ENCODE assay signal across 14 cellular contexts in the genomic region with DNA sequence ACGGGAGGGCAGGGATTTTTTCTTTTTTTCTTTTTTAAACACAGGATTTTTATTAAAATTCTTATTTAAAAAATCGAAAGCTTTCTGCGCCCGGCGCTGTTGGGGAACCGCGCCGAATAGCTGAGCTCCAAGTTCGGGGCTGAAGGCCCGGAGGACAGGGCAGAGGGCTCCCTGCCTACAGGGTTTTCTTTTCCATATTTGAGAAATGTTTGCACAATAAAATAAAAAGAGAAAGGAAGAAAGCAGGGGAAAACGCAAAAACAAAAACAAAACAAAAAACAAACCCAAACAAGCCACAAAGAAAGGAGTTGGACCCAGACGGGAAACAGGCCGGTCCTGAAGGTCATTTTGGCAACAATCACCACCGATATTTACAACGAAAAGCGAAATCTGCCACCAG. TPM values are rescaled to one million over a fixed set of nuclear protein-coding genes. Genes with fewer than 3 reads are reported as not detected.
A peak's percentile ranks its signal among the peaks of the same experiment; 100 is the strongest.
DNase-seq lines count a peak whose midpoint lies in the region; ATAC-seq and TF ChIP-seq lines count a peak whose summit lies in the region.
"Had no signal": no experiment of that assay in that cellular context is flagged by ENCODE, and none has a peak within 500 bp of the region (broad histone marks: within the 10 kb centered on the region; RNA-seq: fewer than 3 reads in every experiment).

No MANE protein-coding gene starts in this region.

- 77% methylated on average over 15 of the region's 16 CpGs for WGBS in mammary epithelial cell (ENCODE audit: low coverage, missing lambda C conversion rate)
- WGBS in transverse colon (ENCODE audit: low coverage in 1 of 2), 2 donors: 42 to 50% methylated on average over 5 to 16 of the region's 16 CpGs

- TF ChIP-seq POLR2A in breast epithelium (IDR thresholded peaks at IDR 0.05): no peak
- no peak for TF ChIP-seq POLR2A in transverse colon (IDR thresholded peaks at IDR 0.05)

- ATAC-seq in central memory CD8-positive, alpha-beta T cell (replicated peaks; ENCODE audit: extremely low read depth, poor library complexity, severe bottlenecking): no peak
- ATAC-seq in natural killer cell treated with Interleukin-12 subunit alpha and Interleukin-12 subunit beta and Interleukin-15 and Interleukin-18, amount 100 ng/mL, for 72 hours: no peak
- ATAC-seq: Panc1 had no signal

- H3K36me3 ChIP-seq in breast epithelium (no peaks in the 10 kb centered on the region), mammary epithelial cell (ENCODE audit: insufficient read depth, low read length) (no peaks in the 10 kb centered on the region), transverse colon (no peaks in the 10 kb centered on the region)

- H3K9ac ChIP-seq in mammary epithelial cell (ENCODE audit: insufficient read depth, low read length): no peak overlapping the region

- intact Hi-C loops in breast epithelium (cut with DNase I; ENCODE audit: low total_unique reads) (no loop called here), mammary epithelial cell (cut with micrococcal nuclease) (no loop called here), transverse colon (cut with DNase I; ENCODE audit: low total_unique reads) (no loop called here)

- peak overlapping the region; percentile 48 for H3K4me3 Mint-ChIP-seq in central memory CD8-positive, alpha-beta T cell
- peak overlapping the region; percentile 20 for H3K4me3 Mint-ChIP-seq in natural killer cell treated with Interleukin-12 subunit alpha and Interleukin-12 subunit beta and Interleukin-15 and Interleukin-18, amount 100 ng/mL, for 72 hours

- no peaks in the 10 kb centered on the region for H3K9me3 Mint-ChIP-seq in central memory CD8-positive, alpha-beta T cell
- no peaks in the 10 kb centered on the region for H3K9me3 Mint-ChIP-seq in natural killer cell treated with Interleukin-12 subunit alpha and Interleukin-12 subunit beta and Interleukin-15 and Interleukin-18, amount 100 ng/mL, for 72 hours

- DNase-seq in breast epithelium (ENCODE audit: low spot score in 2 of 2): no peak
- no peak for DNase-seq in mammary epithelial cell
- DNase-seq in central memory CD8-positive, alpha-beta T cell (ENCODE audit: low spot score in 2 of 2): no peak
- DNase-seq in natural killer cell treated with Interleukin-12 subunit alpha and Interleukin-12 subunit beta and Interleukin-15 and Interleukin-18, amount 100 ng/mL, for 72 hours (ENCODE audit: low spot score): no peak
- DNase-seq in transverse colon: no peak
- no peak for DNase-seq in NCI-H2029 (lab: John Stamatoyannopoulos, UW)
- no peak for DNase-seq in NCI-H1092 (lab: John Stamatoyannopoulos, UW)
- DNase-seq in stimulated activated CD4-positive, alpha-beta T cell treated with anti-CD3 and anti-CD28 coated beads, Interleukin-1b, Interleukin-23, amount 100 ng/mL, for 48 hours: no peak
- DNase-seq: activated CD4-positive, CD25-positive, alpha-beta regulatory T cell treated with anti-CD3 and anti-CD28 coated beads, Interleukin-2, amount 50 U/mL, for 72 hours; aorta; GF-D8; NCI-H226 had no signal

- dilution Hi-C loops in mammary epithelial cell (cut with HindIII; ENCODE audit: low sequenced_read_pairs): no loop called here

- H3K9me3 ChIP-seq in breast epithelium: no peaks in the 10 kb centered on the region
- no peaks in the 10 kb centered on the region for H3K9me3 ChIP-seq in mammary epithelial cell (replicated peaks; ENCODE audit: insufficient read depth, low read length)
- H3K9me3 ChIP-seq in transverse colon: no peaks in the 10 kb centered on the region

- peaks cover 10% of the 10 kb centered on the region for H3K36me3 Mint-ChIP-seq in central memory CD8-positive, alpha-beta T cell (ENCODE audit: insufficient read depth)
- no peaks in the 10 kb centered on the region for H3K36me3 Mint-ChIP-seq in natural killer cell treated with Interleukin-12 subunit alpha and Interleukin-12 subunit beta and Interleukin-15 and Interleukin-18, amount 100 ng/mL, for 72 hours

- H3K4me1 ChIP-seq in breast epithelium (peaks cover 1 to 17% of the 10 kb centered on the region in 2 donors), mammary epithelial cell (ENCODE audit: insufficient read depth, low read length) (peaks cover 16% of the 10 kb centered on the region), transverse colon (peaks cover 12 to 72% (median 53%) of the 10 kb centered on the region in 4 donors)

- in situ Hi-C loops in mammary epithelial cell (cut with MboI; ENCODE audit: low sequenced_read_pairs in 2 of 2): no loop called here
- in situ Hi-C loops in transverse colon (cut with MboI; ENCODE audit: low pct_ligation_motif_present in 1 of 4, low pct_unique_long_range_greater_than_20kb in 1 of 4, low sequenced_read_pairs in 3 of 4): loop anchor here in 3 of 4 donors (25.0 kb wide), 3 partner anchors 274 to 649 kb away; no protein-coding TSS in a partner anchor

- H3K4me2 ChIP-seq in mammary epithelial cell (ENCODE audit: insufficient read depth, low read depth, low read length): no peak overlapping the region

- H3K27ac Mint-ChIP-seq in central memory CD8-positive, alpha-beta T cell (ENCODE audit: low read depth): no peak overlapping the region
- no peak overlapping the region for H3K27ac Mint-ChIP-seq in natural killer cell treated with Interleukin-12 subunit alpha and Interleukin-12 subunit beta and Interleukin-15 and Interleukin-18, amount 100 ng/mL, for 72 hours

- H3K27ac ChIP-seq in breast epithelium: no peak overlapping the region
- no peak overlapping the region for H3K27ac ChIP-seq in mammary epithelial cell (ENCODE audit: insufficient read depth, low read depth, low read length)
- no peak overlapping the region for H3K27ac ChIP-seq in transverse colon

- no peak for TF ChIP-seq CTCF in breast epithelium (IDR thresholded peaks at IDR 0.05)
- TF ChIP-seq CTCF in mammary epithelial cell (conservative IDR thresholded peaks at IDR 0.05 in 1 of 2, IDR thresholded peaks at IDR 0.05 in 1 of 2; ENCODE audit: extremely low read depth in 1 of 2, insufficient read depth in 1 of 2, low read depth in 1 of 2, low read length in 2 of 2): no peak
- TF ChIP-seq CTCF in transverse colon (IDR thresholded peaks at IDR 0.05): no peak

- H3K79me2 ChIP-seq in mammary epithelial cell (ENCODE audit: insufficient read depth, low read length): no peaks in the 10 kb centered on the region

- CTCF ChIA-PET in mammary epithelial cell (lab: Charles Lee; ENCODE audit: low non-redundant PET): no interaction called here

- H3K27me3 Mint-ChIP-seq in central memory CD8-positive, alpha-beta T cell: peaks cover 89% of the 10 kb centered on the region
- H3K27me3 Mint-ChIP-seq in natural killer cell treated with Interleukin-12 subunit alpha and Interleukin-12 subunit beta and Interleukin-15 and Interleukin-18, amount 100 ng/mL, for 72 hours: peaks cover 48 to 51% of the 10 kb centered on the region in 2 donors

- peaks cover 29% of the 10 kb centered on the region for H3K4me1 Mint-ChIP-seq in central memory CD8-positive, alpha-beta T cell
- peaks cover 0 to 11% of the 10 kb centered on the region in 2 donors for H3K4me1 Mint-ChIP-seq in natural killer cell treated with Interleukin-12 subunit alpha and Interleukin-12 subunit beta and Interleukin-15 and Interleukin-18, amount 100 ng/mL, for 72 hours (ENCODE audit: low read depth in 2 of 2)

- H2AFZ ChIP-seq in mammary epithelial cell (ENCODE audit: low read depth, low read length): no peak overlapping the region

- H4K20me1 ChIP-seq in mammary epithelial cell (ENCODE audit: insufficient read depth, low read length): no peaks in the 10 kb centered on the region

- no peak for TF ChIP-seq EP300 in transverse colon (IDR thresholded peaks at IDR 0.05; ENCODE audit: low read depth)

- peaks cover 8 to 100% of the 10 kb centered on the region in 2 donors for H3K27me3 ChIP-seq in breast epithelium
- peaks cover 72% of the 10 kb centered on the region for H3K27me3 ChIP-seq in mammary epithelial cell (ENCODE audit: insufficient read depth, low read length)
- peaks cover 100% of the 10 kb centered on the region for H3K27me3 ChIP-seq in transverse colon

- H3K4me3 ChIP-seq in breast epithelium (peak overlapping the region; percentile 36 to 61 (median 38)), mammary epithelial cell (replicated peaks in 1 of 3; ENCODE audit: insufficient read depth in 1 of 3, low read depth in 2 of 3, low read length in 3 of 3) (no peak overlapping the region), transverse colon (peak overlapping the region in 3 of 4 donors; percentile 5 to 47 (median 21))

- BruUV-seq in mammary epithelial cell (replicated peaks; lab: Mats Ljungman, UMichigan): no TSS peak

RNA-seq across cellular contexts. Expression of a gene that starts 2.9 kb away (rescaled TPM):
- not detected for total RNA-seq in breast epithelium
- not detected for total RNA-seq in mammary epithelial cell
- polyA plus RNA-seq in mammary epithelial cell: not detected
- polyA minus RNA-seq in mammary epithelial cell: not detected
- total RNA-seq in natural killer cell treated with Interleukin-12 subunit alpha and Interleukin-12 subunit beta and Interleukin-15 and Interleukin-18, amount 100 ng/mL, for 72 hours: not detected
- total RNA-seq in transverse colon: 1 to 10 TPM in 1 of 4 donors, under 1 TPM in 2, not detected in 1; 0.60 to 2.2 (median 0.82) TPM
- total RNA-seq: aorta had no signal
- polyA plus RNA-seq: keratinocyte had no signal

Comparison
In these comparisons a context has a peak if more than half of its experiments do, and no peak if none do; other contexts are left out.
1. H3K4me3 ChIP-seq: peak in breast epithelium (3 of 3) and transverse colon (3 of 4); none in mammary epithelial cell (0 of 3).
2. in situ Hi-C loops: an anchor here in transverse colon (25.0 kb wide); none called in mammary epithelial cell.